ENCODE assay signal across 10 cellular contexts in genomic region chr20:62359491-62360121, GRCh38. TPM values are rescaled to one million over a fixed set of nuclear protein-coding genes. Genes with fewer than 3 reads are reported as not detected.
DNase-seq lines count a peak whose midpoint lies in the region; TF ChIP-seq lines count a peak whose summit lies in the region.
"Had no signal": no experiment of that assay in that cellular context is flagged by ENCODE, and none has a peak within 500 bp of the region (broad histone marks: within the 10 kb centered on the region; RNA-seq: fewer than 3 reads in every experiment).

No MANE protein-coding gene starts in this region.

- no peaks in the 10 kb centered on the region for H3K4me1 Mint-ChIP-seq in CD8-positive, alpha-beta memory T cell
- H3K4me1 Mint-ChIP-seq: CD4-positive, alpha-beta memory T cell had no signal

- no peak for TF ChIP-seq CTCF in prostate gland (IDR thresholded peaks at IDR 0.05)

- TF ChIP-seq POLR2A in prostate gland (IDR thresholded peaks at IDR 0.05): no peak

- POLR2A ChIA-PET in CD8-positive, alpha-beta memory T cell (lab: Charles Lee): no interaction called here

- intact Hi-C loops in prostate gland (cut with DNase I): no loop called here

- no peak overlapping the region for H3K27ac Mint-ChIP-seq in CD8-positive, alpha-beta memory T cell
- H3K27ac Mint-ChIP-seq: CD4-positive, alpha-beta memory T cell had no signal

- H3K9me3 Mint-ChIP-seq in CD8-positive, alpha-beta memory T cell: no peaks in the 10 kb centered on the region
- H3K9me3 Mint-ChIP-seq: CD4-positive, alpha-beta memory T cell had no signal

- CTCF ChIA-PET in CD8-positive, alpha-beta memory T cell (lab: Charles Lee): no interaction called here

- no peak overlapping the region for H3K4me3 ChIP-seq in CD8-positive, alpha-beta memory T cell (ENCODE audit: low read length)
- no peak overlapping the region for H3K4me3 ChIP-seq in prostate gland

- no peak overlapping the region for H3K4me3 Mint-ChIP-seq in CD8-positive, alpha-beta memory T cell
- H3K4me3 Mint-ChIP-seq: CD4-positive, alpha-beta memory T cell had no signal

- peak overlapping the region; percentile 24 for H3K27ac ChIP-seq in CD8-positive, alpha-beta memory T cell (ENCODE audit: low read depth, low read length)
- H3K27ac ChIP-seq in prostate gland: peak overlapping the region; percentile 81 to 84

- no peaks in the 10 kb centered on the region for H3K4me1 ChIP-seq in CD8-positive, alpha-beta memory T cell (ENCODE audit: insufficient read depth, low read length)
- peaks cover 58% of the 10 kb centered on the region for H3K4me1 ChIP-seq in prostate gland (replicated peaks)

- no peaks in the 10 kb centered on the region for H3K27me3 ChIP-seq in CD8-positive, alpha-beta memory T cell (ENCODE audit: insufficient read depth, low read length, poor library complexity, severe bottlenecking)
- no peaks in the 10 kb centered on the region for H3K27me3 ChIP-seq in prostate gland (replicated peaks; ENCODE audit: insufficient read depth)

- peaks cover 6 to 10% of the 10 kb centered on the region in 2 donors for H3K27me3 Mint-ChIP-seq in CD8-positive, alpha-beta memory T cell

- DNase-seq in CD8-positive, alpha-beta memory T cell: no peak
- peak; percentile 94 for DNase-seq in SW480 (ENCODE audit: low spot score)
- DNase-seq in fibroblast of the conjunctiva (ENCODE audit: low read depth): peak; percentile 69
- DNase-seq in prostate gland (ENCODE audit: low spot score): no peak
- no peak for DNase-seq in COLO829 (ENCODE audit: low spot score)
- DNase-seq in NOMO-1 treated with DMSO at 0.1 percent for 48 hours (lab: John Stamatoyannopoulos, UW; ENCODE audit: unreplicated experiment): no peak
- DNase-seq in stimulated activated CD4-positive, alpha-beta T cell treated with anti-CD3 and anti-CD28 coated beads, Interleukin-4, amount 100 ng/mL, for 4 hours: no peak
- no peak for DNase-seq in GF-D8 (lab: John Stamatoyannopoulos, UW)
- DNase-seq: NCI-H2107 had no signal

- H3K9me3 ChIP-seq in CD8-positive, alpha-beta memory T cell (ENCODE audit: low read length): no peaks in the 10 kb centered on the region
- H3K9me3 ChIP-seq in prostate gland: no peaks in the 10 kb centered on the region

- H3K36me3 ChIP-seq in CD8-positive, alpha-beta memory T cell (ENCODE audit: insufficient read depth, low read length): no peaks in the 10 kb centered on the region
- H3K36me3 ChIP-seq in prostate gland: no peaks in the 10 kb centered on the region

- 41% methylated on average over 25 of the region's 25 CpGs for WGBS in prostate gland

- H3K36me3 Mint-ChIP-seq in CD8-positive, alpha-beta memory T cell: no peaks in the 10 kb centered on the region
- H3K36me3 Mint-ChIP-seq: CD4-positive, alpha-beta memory T cell had no signal

RNA-seq across cellular contexts. Expression of gene LAMA5, which starts 7.5 kb away (rescaled TPM):
- under 1 TPM; 0.13 to 0.78 TPM for total RNA-seq in CD8-positive, alpha-beta memory T cell
- polyA plus RNA-seq in CD8-positive, alpha-beta memory T cell: not detected
- 100 to 1,000 TPM; 170 to 272 TPM for total RNA-seq in prostate gland
- polyA plus RNA-seq: CD4-positive, alpha-beta memory T cell had no signal

RNA-seq across cellular contexts. Expression of gene RPS21, which starts 27.3 kb away (rescaled TPM):
- 1,000 to 10,000 TPM; 2,034 to 2,072 TPM for total RNA-seq in CD8-positive, alpha-beta memory T cell
- 2,161 TPM for polyA plus RNA-seq in CD8-positive, alpha-beta memory T cell
- 1,000 to 10,000 TPM; 1,506 to 4,377 TPM for total RNA-seq in prostate gland

RNA-seq across cellular contexts. Expression of gene CABLES2, which starts 47.5 kb away (rescaled TPM):
- 1 to 10 TPM; 8.6 to 9.2 TPM for total RNA-seq in CD8-positive, alpha-beta memory T cell
- 3.2 TPM for polyA plus RNA-seq in CD8-positive, alpha-beta memory T cell
- total RNA-seq in prostate gland: 10 to 100 TPM in 1 of 2 donors, 1 to 10 TPM in 1; 4.1 to 31.3 TPM

RNA-seq across cellular contexts. Expression of gene ADRM1, which starts 56.8 kb away (rescaled TPM):
- 100 to 1,000 TPM; 159 to 166 TPM for total RNA-seq in CD8-positive, alpha-beta memory T cell
- 101 TPM for polyA plus RNA-seq in CD8-positive, alpha-beta memory T cell
- total RNA-seq in prostate gland: 100 to 1,000 TPM; 149 to 207 TPM

Comparison
In these comparisons a context has a peak if more than half of its experiments do, and no peak if none do; other contexts are left out.
1. DNase-seq: peak in SW480 (single experiment) and fibroblast of the conjunctiva (single experiment); none in CD8-positive, alpha-beta memory T cell (0 of 5), prostate gland (single experiment), COLO829 (single experiment), NOMO-1 treated with DMSO at 0.1 percent for 48 hours (single experiment), stimulated activated CD4-positive, alpha-beta T cell treated with anti-CD3 and anti-CD28 coated beads, Interleukin-4, amount 100 ng/mL, for 4 hours (0 of 2) and GF-D8 (single experiment).
2. RNA of gene LAMA5, which starts 7.5 kb away (total RNA-seq): 170 to 272 TPM in prostate gland; 0.13 to 0.78 TPM in CD8-positive, alpha-beta memory T cell; every median in the first group is over 10 times any median in the second.